ENCODE assay signal across 17 cellular contexts in genomic region chr12:109209082-109209481, GRCh38.
DNase-seq lines count a peak whose midpoint lies in the region; ATAC-seq, FAIRE-seq and TF ChIP-seq lines count a peak whose summit lies in the region.
"Had no signal": no experiment of that assay in that cellular context is flagged by ENCODE, and none has a peak within 500 bp of the region (broad histone marks: within the 10 kb centered on the region; RNA-seq: fewer than 3 reads in every experiment).

No MANE protein-coding gene starts in this region.

- intact Hi-C loops in right lobe of liver (cut with DNase I) (no loop called here), HepG2 (cut with micrococcal nuclease; ENCODE audit: unreplicated experiment) (no loop called here), spleen (cut with DNase I; ENCODE audit: low total_unique reads) (no loop called here), prostate gland (cut with DNase I) (no loop called here)

- no peaks in the 10 kb centered on the region for H3K27me3 Mint-ChIP-seq in naive thymus-derived CD8-positive, alpha-beta T cell
- H3K27me3 Mint-ChIP-seq: B cell; CD8-positive, alpha-beta memory T cell had no signal

- no peak for TF ChIP-seq CTCF in right lobe of liver (IDR thresholded peaks at IDR 0.05)
- TF ChIP-seq CTCF in HepG2 (CRISPR knock-in tag; IDR thresholded peaks at IDR 0.05) = no peak
- no peak for TF ChIP-seq CTCF in spleen (IDR thresholded peaks at IDR 0.05 in 8 of 11, conservative IDR thresholded peaks at IDR 0.05 in 3 of 11)
- TF ChIP-seq CTCF in prostate gland (IDR thresholded peaks at IDR 0.05) = no peak

- peak overlapping the region in 1 of 10 donors; percentile 13 for H3K27ac Mint-ChIP-seq in naive thymus-derived CD8-positive, alpha-beta T cell
- H3K27ac Mint-ChIP-seq: B cell; CD8-positive, alpha-beta memory T cell had no signal

- TF ChIP-seq EP300 in HepG2 (IDR thresholded peaks at IDR 0.05; ENCODE audit: low read depth in 2 of 2, low read length in 2 of 2) (no peak), HepG2 (CRISPR knock-in tag; IDR thresholded peaks at IDR 0.05; ENCODE audit: borderline replicate concordance) (no peak)

- no peaks in the 10 kb centered on the region for H4K20me1 ChIP-seq in HepG2 (ENCODE audit: insufficient read depth, low read length)
- H4K20me1 ChIP-seq: BLaER1 treated with 17β-estradiol and CSF1 and Interleukin-3, amounts not matched to agents 10 nM and 100 nM had no signal

- no CpG with 5 or more reads among the region's 14 CpGs for WGBS in right lobe of liver (ENCODE audit: insufficient coverage, low coverage, low lambda C conversion rate, missing lambda C conversion rate)
- 94% methylated on average over 3 of the region's 14 CpGs for WGBS in HepG2 (ENCODE audit: low lambda C conversion rate)
- no CpG with 5 or more reads among the region's 14 CpGs for WGBS in neuronal stem cell (ENCODE audit: extremely low coverage in 2 of 2, insufficient read length in 2 of 2, insufficient replicate concordance in 1 of 2), 2 donors
- 82 to 97% (median 96%) methylated on average over 2 to 14 of the region's 14 CpGs for WGBS in spleen, 5 donors
- WGBS in prostate gland = 100% methylated on average over 11 of the region's 14 CpGs

- H3K4me1 Mint-ChIP-seq in naive thymus-derived CD8-positive, alpha-beta T cell = no peaks in the 10 kb centered on the region
- H3K4me1 Mint-ChIP-seq: B cell; CD8-positive, alpha-beta memory T cell; H9 had no signal

- no peak overlapping the region for H3K4me3 Mint-ChIP-seq in naive thymus-derived CD8-positive, alpha-beta T cell
- H3K4me3 Mint-ChIP-seq: B cell; CD8-positive, alpha-beta memory T cell; H9 had no signal

- peaks cover 0 to 61% (median 18%) of the 10 kb centered on the region in 3 donors for H3K36me3 Mint-ChIP-seq in naive thymus-derived CD8-positive, alpha-beta T cell

- no peak overlapping the region for H3K4ac ChIP-seq in neuronal stem cell (ENCODE audit: low read length)

- H4K8ac ChIP-seq in neuronal stem cell (ENCODE audit: low read depth, low read length) = no peak overlapping the region

- no peak for FAIRE-seq in HepG2 (lab: Jason Lieb, UNC)
- FAIRE-seq: GM12878, H1 had no signal

- TF ChIP-seq POLR2A in right lobe of liver (IDR thresholded peaks at IDR 0.05) (no peak), HepG2 (IDR thresholded peaks at IDR 0.05; ENCODE audit: insufficient read depth in 1 of 2, low read depth in 2 of 2, low read length in 2 of 2) (no peak), spleen (IDR thresholded peaks at IDR 0.05) (no peak), prostate gland (IDR thresholded peaks at IDR 0.05) (no peak)

- H3K9ac ChIP-seq in HepG2 (ENCODE audit: insufficient read depth, low read depth, low read length) (no peak overlapping the region), neuronal stem cell (ENCODE audit: low read depth, low read length, poor library complexity) (peak overlapping the region; percentile 51)
- H3K9ac ChIP-seq: BLaER1 treated with 17β-estradiol and CSF1 and Interleukin-3, amounts not matched to agents 10 nM and 100 nM had no signal

- peak overlapping the region; percentile 73 for H3K23ac ChIP-seq in neuronal stem cell (ENCODE audit: low read depth, low read length, poor library complexity)

- H2AK5ac ChIP-seq in neuronal stem cell (ENCODE audit: low read depth, low read length) = no peak overlapping the region

- peaks cover 0 to 89% (median 52%) of the 10 kb centered on the region in 4 donors for H3K36me3 ChIP-seq in right lobe of liver
- peaks cover 3 to 8% of the 10 kb centered on the region in 2 experiments; a peak in 4 of 5 replicates for H3K36me3 ChIP-seq in HepG2 (replicated peaks in 1 of 2; ENCODE audit: control insufficient read depth in 1 of 2, insufficient read depth in 2 of 2, low read length in 2 of 2)
- peaks cover 2 to 3% of the 10 kb centered on the region in 2 donors for H3K36me3 ChIP-seq in neuronal stem cell (replicated peaks in 1 of 2; ENCODE audit: control insufficient read depth in 2 of 2, insufficient read depth in 2 of 2, low read length in 2 of 2)
- H3K36me3 ChIP-seq in spleen = peaks cover 2 to 92% (median 45%) of the 10 kb centered on the region in 6 donors
- H3K36me3 ChIP-seq in prostate gland = peaks cover 0 to 3% of the 10 kb centered on the region in 2 donors
- H3K36me3 ChIP-seq: BLaER1 treated with 17β-estradiol and CSF1 and Interleukin-3, amounts not matched to agents 10 nM and 100 nM had no signal

- no TSS peak for BruUV-seq in HepG2 (replicated peaks; lab: Mats Ljungman, UMichigan)

- no peaks in the 10 kb centered on the region for H3K79me2 ChIP-seq in HepG2 (ENCODE audit: insufficient read depth, low read length)

- H3K4me3 ChIP-seq in right lobe of liver = no peak overlapping the region
- no peak overlapping the region for H3K4me3 ChIP-seq in HepG2 (replicated peaks in 1 of 3; ENCODE audit: insufficient read depth in 1 of 3, low read depth in 2 of 3, low read length in 3 of 3)
- no peak overlapping the region for H3K4me3 ChIP-seq in neuronal stem cell (ENCODE audit: low read length in 2 of 2)
- no peak overlapping the region for H3K4me3 ChIP-seq in spleen
- no peak overlapping the region for H3K4me3 ChIP-seq in prostate gland
- H3K4me3 ChIP-seq: BLaER1 treated with 17β-estradiol and CSF1 and Interleukin-3, amounts not matched to agents 10 nM and 100 nM; GM12878 had no signal

- CTCF ChIA-PET in HepG2 (lab: Yijun Ruan, JAX; ENCODE audit: low intra/inter-chr PET ratio, low total read pairs) = no interaction called here

- no peak overlapping the region for H2BK5ac ChIP-seq in neuronal stem cell (ENCODE audit: low read length)

- H3K4me1 ChIP-seq in right lobe of liver = no peaks in the 10 kb centered on the region
- H3K4me1 ChIP-seq in HepG2 (ENCODE audit: insufficient read depth, low read length) = no peaks in the 10 kb centered on the region
- no peaks in the 10 kb centered on the region for H3K4me1 ChIP-seq in neuronal stem cell (ENCODE audit: control insufficient read depth in 2 of 2, insufficient read depth in 1 of 2, low read depth in 1 of 2, low read length in 2 of 2)
- H3K4me1 ChIP-seq in spleen = no peaks in the 10 kb centered on the region
- no peaks in the 10 kb centered on the region for H3K4me1 ChIP-seq in prostate gland (replicated peaks)
- H3K4me1 ChIP-seq: BLaER1 treated with 17β-estradiol and CSF1 and Interleukin-3, amounts not matched to agents 10 nM and 100 nM had no signal

- no peak overlapping the region for H2BK12ac ChIP-seq in neuronal stem cell (ENCODE audit: low read length)

- H3K27ac ChIP-seq in right lobe of liver (no peak overlapping the region), HepG2 (ENCODE audit: extremely low read length, insufficient read depth, low read length) (no peak overlapping the region), neuronal stem cell (replicated peaks; ENCODE audit: low read length) (no peak overlapping the region), spleen (no peak overlapping the region), prostate gland (no peak overlapping the region)
- H3K27ac ChIP-seq: BLaER1 treated with 17β-estradiol and CSF1 and Interleukin-3, amounts not matched to agents 10 nM and 100 nM had no signal

- H3K18ac ChIP-seq in neuronal stem cell (ENCODE audit: low read length) = no peak overlapping the region

- ATAC-seq in right lobe of liver (peak; percentile 19 to 57 (median 42)), HepG2 (no peak)
- ATAC-seq in naive thymus-derived CD8-positive, alpha-beta T cell = no peak
- ATAC-seq: GM12878 had no signal

- H3K9me3 ChIP-seq in right lobe of liver = no peaks in the 10 kb centered on the region
- H3K9me3 ChIP-seq in HepG2 (ENCODE audit: low read length) = no peaks in the 10 kb centered on the region
- peaks cover 0 to 4% of the 10 kb centered on the region in 2 donors for H3K9me3 ChIP-seq in neuronal stem cell (replicated peaks in 1 of 2; ENCODE audit: control insufficient read depth in 2 of 2, insufficient read depth in 1 of 2, low read depth in 1 of 2, low read length in 2 of 2)
- no peaks in the 10 kb centered on the region for H3K9me3 ChIP-seq in spleen
- H3K9me3 ChIP-seq in prostate gland = no peaks in the 10 kb centered on the region
- H3K9me3 ChIP-seq: BLaER1 treated with 17β-estradiol and CSF1 and Interleukin-3, amounts not matched to agents 10 nM and 100 nM had no signal

- peak overlapping the region; percentile 27 for H3K14ac ChIP-seq in neuronal stem cell (ENCODE audit: low read length)

- no peak overlapping the region for H2BK120ac ChIP-seq in neuronal stem cell (ENCODE audit: low read depth, low read length)

- H3K4me2 ChIP-seq in HepG2 (ENCODE audit: low read depth, low read length) = no peak overlapping the region
- H3K4me2 ChIP-seq in neuronal stem cell (ENCODE audit: insufficient read depth, low read length, poor library complexity, severe bottlenecking) = no peak overlapping the region
- H3K4me2 ChIP-seq: BLaER1 treated with 17β-estradiol and CSF1 and Interleukin-3, amounts not matched to agents 10 nM and 100 nM had no signal

- H3K27me3 ChIP-seq in right lobe of liver = no peaks in the 10 kb centered on the region
- no peaks in the 10 kb centered on the region for H3K27me3 ChIP-seq in HepG2 (ENCODE audit: control insufficient read depth in 1 of 2, insufficient read depth in 2 of 2, low read length in 2 of 2)
- H3K27me3 ChIP-seq in neuronal stem cell (ENCODE audit: control insufficient read depth in 3 of 3, insufficient read depth in 3 of 3, low read depth in 1 of 3, low read length in 3 of 3) = no peaks in the 10 kb centered on the region
- no peaks in the 10 kb centered on the region for H3K27me3 ChIP-seq in spleen (replicated peaks in 1 of 7)
- H3K27me3 ChIP-seq in prostate gland (replicated peaks; ENCODE audit: insufficient read depth) = no peaks in the 10 kb centered on the region
- H3K27me3 ChIP-seq: BLaER1 treated with 17β-estradiol and CSF1 and Interleukin-3, amounts not matched to agents 10 nM and 100 nM had no signal

- H2AFZ ChIP-seq in HepG2 (ENCODE audit: low read length) (no peak overlapping the region), neuronal stem cell (ENCODE audit: low read length) (no peak overlapping the region)

- H3K9me3 Mint-ChIP-seq in naive thymus-derived CD8-positive, alpha-beta T cell = no peaks in the 10 kb centered on the region
- H3K9me3 Mint-ChIP-seq: CD8-positive, alpha-beta memory T cell had no signal

- no peak overlapping the region for H4K91ac ChIP-seq in neuronal stem cell (ENCODE audit: low read depth, low read length, poor library complexity)

- DNase-seq in right lobe of liver (no peak), HepG2 (ENCODE audit: low spot score) (no peak), neuronal stem cell (ENCODE audit: low spot score) (no peak), spleen (peak; percentile 42), prostate gland (ENCODE audit: low spot score) (no peak)
- no peak for DNase-seq in naive thymus-derived CD8-positive, alpha-beta T cell
- DNase-seq: CD8-positive, alpha-beta memory T cell; COR-L47; DMS 273 treated with DMSO at 0.1 percent for 48 hours; DMS53; DND-41; EL; H9 had no signal

- H2BK15ac ChIP-seq in neuronal stem cell (ENCODE audit: low read length) = no peak overlapping the region

- POLR2A ChIA-PET in HepG2 (lab: Yijun Ruan, JAX) = no interaction called here
- POLR2A ChIA-PET in naive thymus-derived CD8-positive, alpha-beta T cell (lab: Charles Lee) = no interaction called here

- no peak for TF ChIP-seq RAD21 in HepG2 (CRISPR knock-in tag; IDR thresholded peaks at IDR 0.05)

- in situ Hi-C loops in HepG2 (cut with HindIII; ENCODE audit: extremely low pct_ligation_motif_present, low pct_unique_long_range_greater_than_20kb) = no loop called here

- peaks cover 2% of the 10 kb centered on the region for H3K79me1 ChIP-seq in neuronal stem cell (ENCODE audit: low read depth, low read length)

Comparison
In these comparisons a context has a peak if more than half of its experiments do, and no peak if none do; other contexts are left out.
1. ATAC-seq: peak in right lobe of liver (4 of 4); none in HepG2 (single experiment) and naive thymus-derived CD8-positive, alpha-beta T cell (0 of 2).